In genomic region chr17:41998497-41998896, GRCh38 we compare ENCODE assay signal across 1 cellular context.
TF ChIP-seq lines count a peak whose summit lies in the region.

No MANE protein-coding gene starts in this region.

TF ChIP-seq in IMR-90, 13 proteins besides CTCF, POLR2A, EP300 and RAD21 (continued from another document):
- TF ChIP-seq BHLHE40 (IDR thresholded peaks at IDR 0.05; ENCODE audit: low read depth, low read length): no peak
- TF ChIP-seq RCOR1 (IDR thresholded peaks at IDR 0.05; ENCODE audit: insufficient replicate concordance, low read length): no peak
